Comparison of ENCODE assay signal across 16 cellular contexts in genomic region chr22:45777046-45777851, GRCh38.
A peak's percentile ranks its signal among the peaks of the same experiment; 100 is the strongest.
DNase-seq lines count a peak whose midpoint lies in the region; ATAC-seq and TF ChIP-seq lines count a peak whose summit lies in the region.
"Had no signal": no experiment of that assay in that cellular context is flagged by ENCODE, and none has a peak within 500 bp of the region (broad histone marks: within the 10 kb centered on the region; RNA-seq: fewer than 3 reads in every experiment).

No MANE protein-coding gene starts in this region.

- no peak for ATAC-seq in psoas muscle
- ATAC-seq: activated naive CD8-positive, alpha-beta T cell treated with anti-CD3 and anti-CD28 coated beads, Interleukin-2, amount 50 U/mL, for 24 hours; heart right ventricle; stimulated activated effector memory CD8-positive, alpha-beta T cell treated with anti-CD3 and anti-CD28 coated beads, Interleukin-12 subunit alpha, Interleukin-12 subunit beta, amount 100 ng/mL, for 72 hours had no signal

- H3K4me3 Mint-ChIP-seq in Calu3 (ENCODE audit: low read depth, unreplicated experiment), result peak overlapping the region; percentile 51
- H3K4me3 Mint-ChIP-seq: activated naive CD8-positive, alpha-beta T cell treated with anti-CD3 and anti-CD28 coated beads, Interleukin-2, amount 50 U/mL, for 24 hours; stimulated activated effector memory CD8-positive, alpha-beta T cell treated with anti-CD3 and anti-CD28 coated beads, Interleukin-12 subunit alpha, Interleukin-12 subunit beta, amount 100 ng/mL, for 72 hours had no signal

- H3K27ac Mint-ChIP-seq in Calu3 (ENCODE audit: unreplicated experiment), result peak overlapping the region; percentile 75
- H3K27ac Mint-ChIP-seq: activated naive CD8-positive, alpha-beta T cell treated with anti-CD3 and anti-CD28 coated beads, Interleukin-2, amount 50 U/mL, for 24 hours; stimulated activated effector memory CD8-positive, alpha-beta T cell treated with anti-CD3 and anti-CD28 coated beads, Interleukin-12 subunit alpha, Interleukin-12 subunit beta, amount 100 ng/mL, for 72 hours had no signal

- intact Hi-C loops in Calu3 (cut with micrococcal nuclease; ENCODE audit: unreplicated experiment), result loop anchor here (2.0 kb wide), 1 partner anchor 34 kb away; no protein-coding TSS in a partner anchor
- intact Hi-C loops in psoas muscle (cut with DNase I), result no loop called here
- intact Hi-C loops in uterus (cut with DNase I; ENCODE audit: low total_unique reads), result no loop called here

- no TSS peak for BruUV-seq in Calu3 (replicated peaks; lab: Mats Ljungman, UMichigan)

- H3K27ac ChIP-seq in psoas muscle, result no peak overlapping the region
- H3K27ac ChIP-seq in uterus, result no peak overlapping the region
- H3K27ac ChIP-seq: heart right ventricle had no signal

- TF ChIP-seq CTCF in Calu3 (IDR thresholded peaks at IDR 0.05; ENCODE audit: unreplicated experiment), result no peak
- no peak for TF ChIP-seq CTCF in astrocyte of the cerebellum (IDR thresholded peaks at IDR 0.05; ENCODE audit: low read depth, low read length, missing control alignments)
- no peak for TF ChIP-seq CTCF in psoas muscle (IDR thresholded peaks at IDR 0.05)
- TF ChIP-seq CTCF in uterus (IDR thresholded peaks at IDR 0.05), result no peak

- CTCF ChIA-PET in Calu3 (lab: Charles Lee), result interaction anchor here (1.0 to 1.7 kb wide), 7 partner anchors 8 to 132 kb away, joined by 3 to 5 read pairs (median 3); no protein-coding TSS in a partner anchor

- H3K27me3 ChIP-seq in psoas muscle (ENCODE audit: insufficient read depth in 3 of 3, low read length in 2 of 3) (no peaks in the 10 kb centered on the region), uterus (no peaks in the 10 kb centered on the region)
- H3K27me3 ChIP-seq: heart right ventricle had no signal

- H3K9me3 Mint-ChIP-seq in Calu3 (ENCODE audit: low read depth, unreplicated experiment), result peaks cover 2% of the 10 kb centered on the region
- H3K9me3 Mint-ChIP-seq: activated naive CD8-positive, alpha-beta T cell treated with anti-CD3 and anti-CD28 coated beads, Interleukin-2, amount 50 U/mL, for 24 hours; stimulated activated effector memory CD8-positive, alpha-beta T cell treated with anti-CD3 and anti-CD28 coated beads, Interleukin-12 subunit alpha, Interleukin-12 subunit beta, amount 100 ng/mL, for 72 hours had no signal

- in situ Hi-C loops in astrocyte of the cerebellum (cut with HindIII; ENCODE audit: low sequenced_read_pairs), result no loop called here

- peaks cover 57% of the 10 kb centered on the region for H3K36me3 Mint-ChIP-seq in Calu3 (ENCODE audit: insufficient read depth, unreplicated experiment)

- no peak for TF ChIP-seq POLR2A in uterus (IDR thresholded peaks at IDR 0.05)

- H3K9me3 ChIP-seq in psoas muscle (no peaks in the 10 kb centered on the region), uterus (no peaks in the 10 kb centered on the region)
- H3K9me3 ChIP-seq: heart right ventricle had no signal

- WGBS in psoas muscle, 3 donors, result 86 to 91% (median 90%) methylated on average over 6 of the region's 6 CpGs

- peak; percentile 63 for DNase-seq in Calu3
- peak; percentile 17 for DNase-seq in NCI-H226
- DNase-seq in astrocyte of the cerebellum (ENCODE audit: low read depth), result peak; percentile 76
- peak; percentile 96 for DNase-seq in kidney glomerular epithelial cell (lab: John Stamatoyannopoulos, UW)
- DNase-seq in ecto neural progenitor cell (ENCODE audit: low spot score), result no peak
- DNase-seq in psoas muscle, result no peak
- DNase-seq in uterus, result no peak
- DNase-seq in DMS53 (lab: John Stamatoyannopoulos, UW), result no peak
- DNase-seq: activated CD8-positive, alpha-beta memory T cell treated with anti-CD3 and anti-CD28 coated beads, Interleukin-2, amount 50 U/mL, for 48 hours; activated naive CD8-positive, alpha-beta T cell treated with anti-CD3 and anti-CD28 coated beads, Interleukin-2, amount 50 U/mL, for 24 hours; effector CD8-positive, alpha-beta T cell; heart right ventricle; KG1; NCI-H2107 had no signal

- peaks cover 0 to 3% of the 10 kb centered on the region in 2 donors for H3K36me3 ChIP-seq in psoas muscle (ENCODE audit: insufficient read depth in 1 of 2, low read depth in 1 of 2)
- H3K36me3 ChIP-seq in uterus, result no peaks in the 10 kb centered on the region

- H3K4me1 Mint-ChIP-seq in Calu3 (ENCODE audit: low read depth, unreplicated experiment), result peaks cover 76% of the 10 kb centered on the region

- H3K4me3 ChIP-seq in astrocyte of the cerebellum (ENCODE audit: low read depth, low read length) (no peak overlapping the region), psoas muscle (no peak overlapping the region), uterus (no peak overlapping the region)
- H3K4me3 ChIP-seq: heart right ventricle, lung had no signal

- H3K4me1 ChIP-seq in psoas muscle (peaks cover 6% of the 10 kb centered on the region), uterus (no peaks in the 10 kb centered on the region)

- no peaks in the 10 kb centered on the region for H3K27me3 Mint-ChIP-seq in Calu3 (ENCODE audit: unreplicated experiment)
- H3K27me3 Mint-ChIP-seq: activated naive CD8-positive, alpha-beta T cell treated with anti-CD3 and anti-CD28 coated beads, Interleukin-2, amount 50 U/mL, for 24 hours had no signal

Comparison
In these comparisons a context has a peak if more than half of its experiments do, and no peak if none do; other contexts are left out.
1. DNase-seq: peak in Calu3 (single experiment), NCI-H226 (single experiment), astrocyte of the cerebellum (single experiment) and kidney glomerular epithelial cell (single experiment); none in ecto neural progenitor cell (single experiment), psoas muscle (0 of 2), uterus (0 of 2) and DMS53 (single experiment).